In the genomic region with DNA sequence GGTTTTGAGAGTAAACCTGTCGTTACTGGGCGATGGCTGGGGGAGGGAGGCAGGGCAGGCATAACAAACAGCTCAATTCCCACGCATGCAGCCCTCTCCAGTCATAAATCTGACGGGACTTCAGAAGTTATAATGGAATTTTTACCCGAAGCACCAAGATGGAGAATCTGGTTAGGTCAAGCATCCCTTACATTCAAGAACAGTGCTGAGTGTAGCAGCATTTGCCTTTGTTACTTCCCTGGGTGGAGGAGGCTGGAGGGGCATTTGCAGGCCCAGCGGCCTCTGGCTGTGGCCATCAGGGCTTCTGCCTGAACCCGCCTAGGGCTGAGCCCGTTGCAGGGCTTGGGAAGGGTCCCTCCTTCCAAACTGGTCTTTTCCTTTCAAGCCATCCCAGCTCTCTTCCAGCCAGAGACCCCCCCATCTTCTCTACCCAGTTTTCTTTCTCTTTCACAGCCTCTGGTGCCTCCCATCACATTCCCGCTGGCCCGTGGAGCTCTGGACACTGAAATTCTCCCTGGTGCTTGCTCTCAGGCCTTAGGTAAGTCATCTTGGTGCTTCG, we compare ENCODE assay signal across 29 cellular contexts.
"Had no signal": no experiment of that assay in that cellular context is flagged by ENCODE, and none has a peak within 500 bp of the region (broad histone marks: within the 10 kb centered on the region; RNA-seq: fewer than 3 reads in every experiment).

No MANE protein-coding gene starts in this region.

- H3K4me1 ChIP-seq: Peyer's patch had no signal

- H3K27ac ChIP-seq: brain microvascular endothelial cell, Peyer's patch, RWPE1, SJCRH30, VCaP had no signal

- DNase-seq: activated CD4-positive, alpha-beta memory T cell treated with anti-CD3 and anti-CD28 coated beads for 36 hours; activated CD4-positive, alpha-beta T cell treated with anti-CD3 and anti-CD28 coated beads, Interleukin-2, amount 10 ng/mL, durations not matched to agents 7 days and 5 days; activated CD4-positive, CD25-positive, alpha-beta regulatory T cell; activated CD8-positive, alpha-beta memory T cell treated with anti-CD3 and anti-CD28 coated beads for 24 hours; activated effector memory CD4-positive, alpha-beta T cell treated with anti-CD3 and anti-CD28 coated beads, Interleukin-2, amount 50 U/mL, for 16 hours; activated naive CD4-positive, alpha-beta T cell treated with Interleukin-2 at 50 U/mL for 16 hours; activated T-cell treated with anti-CD3 and anti-CD28 coated beads, Interleukin-2, amount 50 U/mL, for 4 hours; amygdala; MG63; MV-4-11; NCI-H1092 treated with DMSO at 0.1 percent for 48 hours; NCI-H1694; NCI-H2029; NCI-H2107; NCI-H2171 treated with DMSO at 0.1 percent for 48 hours; NCI-H226; NCI-H510A; NCI-H526 treated with DMSO at 0.1 percent for 48 hours; NCI-H82; NK-92 treated with Interleukin-12 subunit alpha and Interleukin-12 subunit beta, amount 100 ng/mL, for 24 hours; Peyer's patch; Right ventricle myocardium superior; SJCRH30; SK-N-SH; T-helper 1 cell had no signal

- H3K4me3 Mint-ChIP-seq: activated CD4-positive, alpha-beta memory T cell treated with anti-CD3 and anti-CD28 coated beads for 36 hours; activated CD4-positive, alpha-beta T cell treated with anti-CD3 and anti-CD28 coated beads, Interleukin-2, amount 10 ng/mL, durations not matched to agents 7 days and 5 days; activated naive CD8-positive, alpha-beta T cell; activated T-cell treated with anti-CD3 and anti-CD28 coated beads, Interleukin-2, amount 50 U/mL, for 4 hours had no signal

- H3K4me3 ChIP-seq: MG63, Peyer's patch, SJCRH30 had no signal

- H3K36me3 ChIP-seq: brain microvascular endothelial cell, MG63, Peyer's patch, SJCRH30 had no signal

- H3K27me3 Mint-ChIP-seq: activated CD4-positive, alpha-beta memory T cell treated with anti-CD3 and anti-CD28 coated beads for 36 hours; activated CD4-positive, alpha-beta T cell treated with anti-CD3 and anti-CD28 coated beads, Interleukin-2, amount 10 ng/mL, durations not matched to agents 7 days and 5 days; activated naive CD8-positive, alpha-beta T cell had no signal

- H3K9me3 Mint-ChIP-seq: activated CD4-positive, alpha-beta memory T cell treated with anti-CD3 and anti-CD28 coated beads for 36 hours; activated CD4-positive, alpha-beta T cell treated with anti-CD3 and anti-CD28 coated beads, Interleukin-2, amount 10 ng/mL, durations not matched to agents 7 days and 5 days; activated T-cell treated with anti-CD3 and anti-CD28 coated beads, Interleukin-2, amount 50 U/mL, for 4 hours had no signal

- H3K9me3 ChIP-seq: MG63, Peyer's patch, SK-N-SH had no signal

- H3K27ac Mint-ChIP-seq: activated CD4-positive, alpha-beta memory T cell treated with anti-CD3 and anti-CD28 coated beads for 36 hours; activated CD4-positive, alpha-beta T cell treated with anti-CD3 and anti-CD28 coated beads, Interleukin-2, amount 10 ng/mL, durations not matched to agents 7 days and 5 days; activated naive CD8-positive, alpha-beta T cell had no signal

- H3K27me3 ChIP-seq: brain microvascular endothelial cell, MG63, Peyer's patch, SJCRH30 had no signal

- H3K36me3 Mint-ChIP-seq: activated CD4-positive, alpha-beta memory T cell treated with anti-CD3 and anti-CD28 coated beads for 36 hours; activated naive CD8-positive, alpha-beta T cell had no signal

- ATAC-seq: activated T-cell treated with anti-CD3 and anti-CD28 coated beads, Interleukin-2, amount 50 U/mL, for 4 hours had no signal

- H3K4me1 Mint-ChIP-seq: activated CD4-positive, alpha-beta T cell treated with anti-CD3 and anti-CD28 coated beads, Interleukin-2, amount 10 ng/mL, durations not matched to agents 7 days and 5 days had no signal
